8 cellular contexts compared by ENCODE assay signal in the genomic region with DNA sequence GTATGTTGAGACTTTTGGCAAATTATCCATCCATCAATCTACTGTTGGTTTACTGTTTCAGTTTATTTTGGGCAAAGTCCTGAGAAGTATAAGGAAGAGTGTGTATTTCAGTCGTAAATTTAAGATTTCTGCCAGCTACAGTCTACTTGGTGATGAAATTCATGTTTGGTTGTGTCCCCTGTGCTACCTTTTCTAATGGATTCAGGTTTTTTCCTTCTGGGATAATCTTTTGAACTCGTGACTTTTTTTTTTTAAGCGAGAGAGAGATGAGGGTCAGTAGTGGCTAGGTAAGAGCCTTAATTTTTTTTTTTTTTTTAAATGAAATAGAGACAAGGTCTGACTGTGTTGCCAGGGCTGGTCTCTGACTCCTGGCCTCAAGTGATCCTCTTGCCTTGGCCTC. TPM values are rescaled to one million over a fixed set of nuclear protein-coding genes. Genes with fewer than 3 reads are reported as not detected.
DNase-seq lines count a peak whose midpoint lies in the region; ATAC-seq, FAIRE-seq and TF ChIP-seq lines count a peak whose summit lies in the region.

No MANE protein-coding gene starts in this region.

- POLR2A ChIA-PET in HCT116 (lab: Charles Lee): interaction anchor here (1.3 to 1.9 kb wide), 2 partner anchors 17 to 67 kb away, joined by 3 to 10 read pairs; no protein-coding TSS in a partner anchor
- POLR2A ChIA-PET in activated CD4-positive, alpha-beta memory T cell treated with anti-CD3 and anti-CD28 coated beads for 36 hours (lab: Charles Lee): interaction anchor here (0.6 to 3.4 kb wide), 6 partner anchors 16 to 175 kb away, joined by 3 to 19 read pairs (median 4); a partner anchor contains a TSS

- H3K4me2 ChIP-seq in HCT116 (ENCODE audit: low read length): peak overlapping the region; percentile 85
- H3K4me2 ChIP-seq in hepatocyte: peak overlapping the region; percentile 87

- peaks cover 53% of the 10 kb centered on the region for H3K4me1 Mint-ChIP-seq in activated CD4-positive, alpha-beta memory T cell treated with anti-CD3 and anti-CD28 coated beads for 36 hours (ENCODE audit: low read depth)

- intact Hi-C loops in HCT116 (cut with micrococcal nuclease): no loop called here
- intact Hi-C loops in activated CD4-positive, alpha-beta memory T cell treated with anti-CD3 and anti-CD28 coated beads for 36 hours (cut with micrococcal nuclease): loop anchor here (2.0 to 5.0 kb wide), 3 partner anchors 14 to 259 kb away; a partner anchor contains a TSS

- H3K4me3 ChIP-seq in HCT116 (replicated peaks in 1 of 2; ENCODE audit: low read depth in 1 of 2, low read length in 2 of 2): peak overlapping the region; percentile 73 to 96
- H3K4me3 ChIP-seq in hepatocyte: peak overlapping the region; percentile 61
- peak overlapping the region; percentile 63 to 89 for H3K4me3 ChIP-seq in small intestine (ENCODE audit: low read depth in 1 of 2, low read length in 2 of 2)

- ATAC-seq in HCT116 (no peak), GM18909 (IDR thresholded peaks at IDR 0.05; ENCODE audit: poor library complexity, unreplicated experiment) (no peak)
- no peak for ATAC-seq in activated CD4-positive, CD25-positive, alpha-beta regulatory T cell treated with anti-CD3 and anti-CD28 coated beads, Interleukin-2, amount 50 U/mL, for 24 hours

- CTCF ChIA-PET in HCT116 (lab: Charles Lee): interaction anchor here (0.7 kb wide), 1 partner anchor 65 kb away, joined by 3 read pairs; no protein-coding TSS in a partner anchor
- CTCF ChIA-PET in activated CD4-positive, alpha-beta memory T cell treated with anti-CD3 and anti-CD28 coated beads for 36 hours (lab: Charles Lee): interaction anchor here (1.3 kb wide), 2 partner anchors 19 to 207 kb away, joined by 4 to 5 read pairs; no protein-coding TSS in a partner anchor

- 58% methylated on average over 3 of the region's 3 CpGs for WGBS in hepatocyte (ENCODE audit: low lambda C conversion rate, missing lambda C conversion rate)
- 24 to 45% (median 32%) methylated on average over 3 of the region's 3 CpGs for WGBS in small intestine, 3 donors

- RAD21 ChIA-PET in HCT116 (lab: Charles Lee; ENCODE audit: low non-redundant PET in 1 of 2, low total read pairs in 2 of 2, uncharacterized antibody in 2 of 2, unreplicated experiment in 2 of 2): no interaction called here

- H3K79me2 ChIP-seq in HCT116 (ENCODE audit: insufficient read depth, low read length) (peaks cover 57% of the 10 kb centered on the region), hepatocyte (peaks cover 53% of the 10 kb centered on the region)

- H3K36me3 Mint-ChIP-seq in activated CD4-positive, alpha-beta memory T cell treated with anti-CD3 and anti-CD28 coated beads for 36 hours: peaks cover 2% of the 10 kb centered on the region

- H3K9me2 ChIP-seq in HCT116 (ENCODE audit: insufficient read depth) (no peaks in the 10 kb centered on the region), hepatocyte (replicated peaks; ENCODE audit: insufficient read depth) (no peaks in the 10 kb centered on the region)

- H3K27me3 ChIP-seq in HCT116 (ENCODE audit: insufficient read depth, low read length) (no peaks in the 10 kb centered on the region), hepatocyte (no peaks in the 10 kb centered on the region), small intestine (ENCODE audit: control insufficient read depth in 2 of 2, insufficient read depth in 2 of 2, low read length in 2 of 2) (no peaks in the 10 kb centered on the region)

- H3K27ac Mint-ChIP-seq in activated CD4-positive, alpha-beta memory T cell treated with anti-CD3 and anti-CD28 coated beads for 36 hours: peak overlapping the region; percentile 87

- no peaks in the 10 kb centered on the region for H3K9me3 ChIP-seq in HCT116 (ENCODE audit: control insufficient read depth in 1 of 2, insufficient read depth in 1 of 2, low read depth in 1 of 2, low read length in 2 of 2)
- H3K9me3 ChIP-seq in hepatocyte (ENCODE audit: low read depth): no peaks in the 10 kb centered on the region
- no peaks in the 10 kb centered on the region for H3K9me3 ChIP-seq in small intestine (ENCODE audit: control insufficient read depth, low read depth)

- H3K27me3 Mint-ChIP-seq in activated CD4-positive, alpha-beta memory T cell treated with anti-CD3 and anti-CD28 coated beads for 36 hours: no peaks in the 10 kb centered on the region

- peak overlapping the region; percentile 86 for H3K4me3 Mint-ChIP-seq in activated CD4-positive, alpha-beta memory T cell treated with anti-CD3 and anti-CD28 coated beads for 36 hours

- no peaks in the 10 kb centered on the region for H4K20me1 ChIP-seq in HCT116 (ENCODE audit: insufficient read depth)
- no peaks in the 10 kb centered on the region for H4K20me1 ChIP-seq in hepatocyte (ENCODE audit: insufficient read depth, poor library complexity, severe bottlenecking)

- DNase-seq in HCT116 (ENCODE audit: low read depth, low spot score) (no peak), hepatocyte (ENCODE audit: low spot score) (no peak), small intestine (no peak), MV-4-11 (lab: John Stamatoyannopoulos, UW) (no peak), AG08395 (ENCODE audit: low spot score) (no peak)
- no peak for DNase-seq in activated CD4-positive, alpha-beta memory T cell treated with anti-CD3 and anti-CD28 coated beads for 36 hours

- H3K9me3 Mint-ChIP-seq in activated CD4-positive, alpha-beta memory T cell treated with anti-CD3 and anti-CD28 coated beads for 36 hours: no peaks in the 10 kb centered on the region

- H3K27ac ChIP-seq in HCT116 (ENCODE audit: low read depth, low read length) (no peak overlapping the region), hepatocyte (peak overlapping the region; percentile 92), small intestine (ENCODE audit: low read depth in 1 of 2, low read length in 1 of 2) (peak overlapping the region in 1 of 2 donors; percentile 86)

- no peaks in the 10 kb centered on the region; a peak in 1 of 4 replicates for H3K36me3 ChIP-seq in HCT116 (ENCODE audit: control insufficient read depth in 1 of 2, insufficient read depth in 2 of 2, low read length in 2 of 2)
- H3K36me3 ChIP-seq in hepatocyte (replicated peaks; ENCODE audit: insufficient read depth, low read depth): no peaks in the 10 kb centered on the region
- no peaks in the 10 kb centered on the region for H3K36me3 ChIP-seq in small intestine (ENCODE audit: control insufficient read depth in 2 of 2, insufficient read depth in 2 of 2, low read length in 2 of 2)

- no peak overlapping the region for H2AFZ ChIP-seq in HCT116 (ENCODE audit: low read depth, low read length, poor library complexity, severe bottlenecking)
- peak overlapping the region; percentile 71 for H2AFZ ChIP-seq in hepatocyte

- H3K4me1 ChIP-seq in HCT116 (ENCODE audit: control insufficient read depth in 1 of 2, insufficient read depth in 2 of 2, low read length in 2 of 2) (peaks cover 8 to 14% of the 10 kb centered on the region in 2 experiments; a peak in 3 of 4 replicates), hepatocyte (ENCODE audit: insufficient read depth) (peaks cover 6% of the 10 kb centered on the region), small intestine (ENCODE audit: control insufficient read depth in 2 of 2, insufficient read depth in 1 of 2, low read depth in 1 of 2, low read length in 1 of 2) (peaks cover 2 to 5% of the 10 kb centered on the region in 2 donors)

- no peak for TF ChIP-seq RAD21 in HCT116 (IDR thresholded peaks at IDR 0.05; ENCODE audit: low read depth)

- no peak for TF ChIP-seq CTCF in HCT116 (IDR thresholded peaks at IDR 0.05 in 2 of 3, conservative IDR thresholded peaks at IDR 0.05 in 1 of 3; ENCODE audit: borderline replicate concordance in 1 of 3, insufficient read depth in 1 of 3, low read depth in 2 of 3, low read length in 2 of 3)
- TF ChIP-seq CTCF in hepatocyte (IDR thresholded peaks at IDR 0.05; ENCODE audit: poor library complexity): no peak

- no TSS peak for BruUV-seq in HCT116 (replicated peaks; lab: Mats Ljungman, UMichigan)

- H3K9ac ChIP-seq in HCT116 (ENCODE audit: low read length): peak overlapping the region; percentile 96

- TF ChIP-seq POLR2A in HCT116 (IDR thresholded peaks at IDR 0.05; ENCODE audit: borderline replicate concordance, extremely low read depth, insufficient read depth, insufficient read length): no peak

- no peak for FAIRE-seq in small intestine (lab: Jason Lieb, UNC)

TF ChIP-seq in HCT116, 20 proteins besides CTCF, POLR2A, EP300 and RAD21 (continues in another document):
- no peak for TF ChIP-seq ZNF274 (IDR thresholded peaks at IDR 0.05; ENCODE audit: low read depth, low read length)
- TF ChIP-seq, protein P1, sequence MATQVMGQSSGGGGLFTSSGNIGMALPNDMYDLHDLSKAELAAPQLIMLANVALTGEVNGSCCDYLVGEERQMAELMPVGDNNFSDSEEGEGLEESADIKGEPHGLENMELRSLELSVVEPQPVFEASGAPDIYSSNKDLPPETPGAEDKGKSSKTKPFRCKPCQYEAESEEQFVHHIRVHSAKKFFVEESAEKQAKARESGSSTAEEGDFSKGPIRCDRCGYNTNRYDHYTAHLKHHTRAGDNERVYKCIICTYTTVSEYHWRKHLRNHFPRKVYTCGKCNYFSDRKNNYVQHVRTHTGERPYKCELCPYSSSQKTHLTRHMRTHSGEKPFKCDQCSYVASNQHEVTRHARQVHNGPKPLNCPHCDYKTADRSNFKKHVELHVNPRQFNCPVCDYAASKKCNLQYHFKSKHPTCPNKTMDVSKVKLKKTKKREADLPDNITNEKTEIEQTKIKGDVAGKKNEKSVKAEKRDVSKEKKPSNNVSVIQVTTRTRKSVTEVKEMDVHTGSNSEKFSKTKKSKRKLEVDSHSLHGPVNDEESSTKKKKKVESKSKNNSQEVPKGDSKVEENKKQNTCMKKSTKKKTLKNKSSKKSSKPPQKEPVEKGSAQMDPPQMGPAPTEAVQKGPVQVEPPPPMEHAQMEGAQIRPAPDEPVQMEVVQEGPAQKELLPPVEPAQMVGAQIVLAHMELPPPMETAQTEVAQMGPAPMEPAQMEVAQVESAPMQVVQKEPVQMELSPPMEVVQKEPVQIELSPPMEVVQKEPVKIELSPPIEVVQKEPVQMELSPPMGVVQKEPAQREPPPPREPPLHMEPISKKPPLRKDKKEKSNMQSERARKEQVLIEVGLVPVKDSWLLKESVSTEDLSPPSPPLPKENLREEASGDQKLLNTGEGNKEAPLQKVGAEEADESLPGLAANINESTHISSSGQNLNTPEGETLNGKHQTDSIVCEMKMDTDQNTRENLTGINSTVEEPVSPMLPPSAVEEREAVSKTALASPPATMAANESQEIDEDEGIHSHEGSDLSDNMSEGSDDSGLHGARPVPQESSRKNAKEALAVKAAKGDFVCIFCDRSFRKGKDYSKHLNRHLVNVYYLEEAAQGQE (IDR thresholded peaks at IDR 0.05; ENCODE audit: low read depth): no peak

RNA-seq across cellular contexts. Expression of a gene that starts 0.8 kb away (rescaled TPM):
- total RNA-seq in HCT116 (2021; ENCODE audit: unreplicated experiment): 0.98 TPM
- polyA plus RNA-seq in HCT116 (2012): 0.36 and 0.72 TPM in 2 replicates
- total RNA-seq in activated CD4-positive, alpha-beta memory T cell treated with anti-CD3 and anti-CD28 coated beads for 36 hours: 1 to 10 TPM; 2.2 to 3.3 TPM
- total RNA-seq in hepatocyte: 0.87 and 2.7 TPM in 2 replicates
- polyA plus RNA-seq in hepatocyte: 2.1 and 4.8 TPM in 2 replicates
- polyA plus RNA-seq in small intestine: 1 to 10 TPM in 1 of 3 donors, under 1 TPM in 2; 0.78 to 1.6 (median 0.89) TPM

RNA-seq across cellular contexts. Expression of a gene that starts 1.1 kb away (rescaled TPM):
- 9.1 TPM for total RNA-seq in HCT116 (2021; ENCODE audit: unreplicated experiment)
- polyA plus RNA-seq in HCT116 (2012): 7.0 and 7.7 TPM in 2 replicates
- 10 to 100 TPM; 14.4 to 15.7 TPM for total RNA-seq in activated CD4-positive, alpha-beta memory T cell treated with anti-CD3 and anti-CD28 coated beads for 36 hours
- total RNA-seq in hepatocyte: 8.2 and 9.0 TPM in 2 replicates
- polyA plus RNA-seq in hepatocyte: 5.2 and 8.9 TPM in 2 replicates
- 10 to 100 TPM in 2 of 3 donors, 1 to 10 TPM in 1; 6.9 to 11.2 (median 10.3) TPM for polyA plus RNA-seq in small intestine
